Comparison of ENCODE assay signal across 23 cellular contexts in the genomic region with DNA sequence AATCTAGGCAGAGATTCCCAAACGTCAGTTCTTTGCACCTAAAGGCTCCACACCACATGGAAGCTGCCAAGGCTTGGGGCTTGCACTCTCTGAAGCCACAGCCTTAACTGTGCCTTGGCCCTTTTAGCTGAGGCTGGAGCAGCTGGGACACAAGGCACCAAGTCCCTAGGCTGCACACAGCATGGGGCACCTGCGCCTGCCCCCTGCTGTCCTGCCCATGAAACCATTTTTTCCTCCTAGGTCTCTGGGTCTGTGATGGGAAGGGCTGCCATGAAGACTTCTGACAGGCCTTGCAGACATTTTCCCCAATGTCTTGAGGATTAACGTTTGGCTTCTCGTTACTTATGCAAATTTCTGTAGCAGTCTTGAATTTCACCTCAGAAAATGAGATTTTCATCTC.
"Had no signal": no experiment of that assay in that cellular context is flagged by ENCODE, and none has a peak within 500 bp of the region (broad histone marks: within the 10 kb centered on the region; RNA-seq: fewer than 3 reads in every experiment).

No MANE protein-coding gene starts in this region.

- H3K9me3 ChIP-seq: SJSA1 had no signal

- DNase-seq: IMR-90, Kasumi-1, KG1, MM.1S, NCI-H1092 treated with DMSO at 0.1 percent for 48 hours, NCI-H1436, NCI-H187, NCI-H2029, NCI-H2081 treated with DMSO at 0.1 percent for 48 hours, NCI-H2171, NCI-H226, NCI-H446, NCI-H510A, NCI-H524 treated with DMSO at 0.1 percent for 48 hours, NCI-H69, NCI-H774, Right ventricle myocardium superior, RPMI8226, SIG-M5 had no signal

- H3K27ac ChIP-seq: HL-60, SJSA1, SK-N-MC had no signal

- H3K4me3 ChIP-seq: SJSA1, SK-N-MC had no signal

- H3K27me3 ChIP-seq: SJSA1 had no signal

- H3K36me3 ChIP-seq: SJSA1 had no signal

- FAIRE-seq: RCC 7860 had no signal
